In the genomic region with DNA sequence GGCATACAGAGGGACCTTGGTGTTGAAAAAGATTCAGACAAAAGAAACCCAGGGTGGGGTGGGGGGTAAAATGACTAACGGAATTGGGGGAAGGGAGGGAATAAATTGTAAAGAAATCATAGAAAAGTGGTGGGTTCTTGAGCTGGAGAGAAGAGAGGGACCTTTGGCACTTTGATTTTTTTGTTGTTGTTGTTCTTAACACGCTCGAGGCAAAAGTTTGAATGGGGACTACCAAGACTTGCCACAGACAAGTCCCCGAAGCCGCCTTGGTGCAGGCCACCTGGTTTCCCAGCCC, we compare ENCODE assay signal across 1 cellular context.
TF ChIP-seq lines count a peak whose summit lies in the region.

No MANE protein-coding gene starts in this region.

TF ChIP-seq in H1, 55 proteins besides CTCF, POLR2A, EP300 and RAD21:
- TF ChIP-seq TAF7 (optimal IDR thresholded peaks at IDR 0.05; ENCODE audit: borderline replicate concordance, low read depth, low read length) = no peak
